In the genomic region with DNA sequence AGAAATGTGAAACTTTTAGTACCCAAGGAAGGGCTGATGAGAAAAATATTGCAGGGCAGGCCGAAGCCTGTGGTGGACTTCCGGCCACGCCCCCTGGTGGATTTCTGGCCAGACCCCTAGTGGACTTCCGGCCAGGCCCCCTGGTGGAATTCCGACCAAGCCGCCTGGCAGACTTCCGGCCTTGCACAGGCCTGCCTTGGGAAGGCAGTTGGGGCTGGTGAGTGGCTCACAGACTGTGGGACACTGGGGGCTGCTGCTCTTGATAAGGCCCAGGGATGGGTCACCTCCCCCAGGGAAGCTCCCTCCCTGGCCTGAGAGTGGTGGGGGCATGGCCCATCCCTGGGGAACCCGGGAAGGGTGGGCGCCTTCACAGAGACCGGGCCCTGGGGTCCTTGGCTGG, we compare ENCODE assay signal across 21 cellular contexts.
DNase-seq lines count a peak whose midpoint lies in the region; FAIRE-seq and TF ChIP-seq lines count a peak whose summit lies in the region.
"Had no signal": no experiment of that assay in that cellular context is flagged by ENCODE, and none has a peak within 500 bp of the region (broad histone marks: within the 10 kb centered on the region; RNA-seq: fewer than 3 reads in every experiment).

No MANE protein-coding gene starts in this region.

- H3K4me2 ChIP-seq in neural progenitor cell = no peak overlapping the region

- no peak overlapping the region for H2AFZ ChIP-seq in neural progenitor cell (replicated peaks)
- H2AFZ ChIP-seq: GM23248 had no signal

- TF ChIP-seq CTCF in LNCAP (IDR thresholded peaks at IDR 0.05) (peak; percentile 24; the same call in 1 of the 2 replicates), neural progenitor cell (IDR thresholded peaks at IDR 0.05) (peak; percentile 26), prostate gland (IDR thresholded peaks at IDR 0.05) (no peak)

- no peak overlapping the region for H3K9ac ChIP-seq in neural progenitor cell
- H3K9ac ChIP-seq: GM23248 had no signal

- peaks cover 8% of the 10 kb centered on the region for H3K4me1 ChIP-seq in neural progenitor cell
- no peaks in the 10 kb centered on the region for H3K4me1 ChIP-seq in prostate gland (replicated peaks)
- H3K4me1 ChIP-seq: SJCRH30 had no signal

- no peaks in the 10 kb centered on the region for H4K20me1 ChIP-seq in neural progenitor cell (ENCODE audit: low read depth)

- H3K27ac Mint-ChIP-seq in neural progenitor cell = no peak overlapping the region
- no peak overlapping the region for H3K27ac Mint-ChIP-seq in T-helper 2 cell treated with Interferon-gamma antibody and Interleukin-4, amounts not matched to agents 5 μg/mL and 100 μg/mL, for 36 hours
- H3K27ac Mint-ChIP-seq: B cell; CD4-positive, alpha-beta T cell; HFFc6 had no signal

- H3K4me3 Mint-ChIP-seq in neural progenitor cell = no peak overlapping the region
- no peak overlapping the region for H3K4me3 Mint-ChIP-seq in T-helper 2 cell treated with Interferon-gamma antibody and Interleukin-4, amounts not matched to agents 5 μg/mL and 100 μg/mL, for 36 hours
- H3K4me3 Mint-ChIP-seq: B cell; CD4-positive, alpha-beta T cell; HFFc6 had no signal

- WGBS in prostate gland = 84% methylated on average over 9 of the region's 10 CpGs

- DNase-seq in ELF-1 (ENCODE audit: low read depth, low spot score) (peak; percentile 50), dermis blood vessel endothelial cell (peak; percentile 5), neural progenitor cell (ENCODE audit: low spot score) (no peak), NCI-H446 treated with DMSO at 0.1 percent for 48 hours (lab: John Stamatoyannopoulos, UW) (no peak), HTR-8/SVneo (ENCODE audit: insufficient read length, low spot score) (no peak), prostate gland (ENCODE audit: low spot score) (no peak)
- DNase-seq in T-helper 2 cell treated with Interferon-gamma antibody and Interleukin-4, amounts not matched to agents 5 μg/mL and 100 μg/mL, for 36 hours (ENCODE audit: low spot score) = no peak
- DNase-seq: ACHN; CD4-positive, alpha-beta T cell; DMS53; GM23248; HFFc6; NCI-H1105; NCI-H187; NCI-H345; NCI-H69; NK-92 treated with Interleukin-12 subunit alpha and Interleukin-12 subunit beta, amount 100 ng/mL, for 24 hours; OCI-M1 had no signal

- H3K79me2 ChIP-seq in neural progenitor cell (ENCODE audit: low read depth) = no peaks in the 10 kb centered on the region

- H3K27me3 ChIP-seq in neural progenitor cell (no peaks in the 10 kb centered on the region), prostate gland (replicated peaks; ENCODE audit: insufficient read depth) (no peaks in the 10 kb centered on the region)
- H3K27me3 ChIP-seq: SJCRH30 had no signal

- no peak for TF ChIP-seq POLR2A in prostate gland (IDR thresholded peaks at IDR 0.05)

- no peaks in the 10 kb centered on the region for H3K9me3 Mint-ChIP-seq in neural progenitor cell
- no peaks in the 10 kb centered on the region for H3K9me3 Mint-ChIP-seq in T-helper 2 cell treated with Interferon-gamma antibody and Interleukin-4, amounts not matched to agents 5 μg/mL and 100 μg/mL, for 36 hours
- H3K9me3 Mint-ChIP-seq: CD4-positive, alpha-beta T cell had no signal

- FAIRE-seq in HTR-8/SVneo (lab: Jason Lieb, UNC) = no peak

- H3K36me3 ChIP-seq in neural progenitor cell (no peaks in the 10 kb centered on the region), prostate gland (no peaks in the 10 kb centered on the region)
- H3K36me3 ChIP-seq: SJCRH30 had no signal

- no peaks in the 10 kb centered on the region for H3F3A ChIP-seq in neural progenitor cell (ENCODE audit: low read depth)

- H3K27me3 Mint-ChIP-seq in neural progenitor cell (ENCODE audit: insufficient read depth, low read depth) = peaks cover 3% of the 10 kb centered on the region
- H3K27me3 Mint-ChIP-seq in T-helper 2 cell treated with Interferon-gamma antibody and Interleukin-4, amounts not matched to agents 5 μg/mL and 100 μg/mL, for 36 hours (ENCODE audit: low read depth) = no peaks in the 10 kb centered on the region
- H3K27me3 Mint-ChIP-seq: CD4-positive, alpha-beta T cell had no signal

- H3K4me3 ChIP-seq in neural progenitor cell = no peak overlapping the region
- no peak overlapping the region for H3K4me3 ChIP-seq in prostate gland
- H3K4me3 ChIP-seq: GM23248, SJCRH30 had no signal

- intact Hi-C loops in prostate gland (cut with DNase I) = no loop called here

- H3K9me3 ChIP-seq in neural progenitor cell (ENCODE audit: low read depth) = no peaks in the 10 kb centered on the region
- H3K9me3 ChIP-seq in prostate gland = no peaks in the 10 kb centered on the region
- H3K9me3 ChIP-seq: SJCRH30 had no signal

- peaks cover 11% of the 10 kb centered on the region for H3K4me1 Mint-ChIP-seq in neural progenitor cell
- H3K4me1 Mint-ChIP-seq in T-helper 2 cell treated with Interferon-gamma antibody and Interleukin-4, amounts not matched to agents 5 μg/mL and 100 μg/mL, for 36 hours (ENCODE audit: low read depth) = no peaks in the 10 kb centered on the region
- H3K4me1 Mint-ChIP-seq: B cell had no signal

- no peaks in the 10 kb centered on the region for H3K36me3 Mint-ChIP-seq in neural progenitor cell
- no peaks in the 10 kb centered on the region for H3K36me3 Mint-ChIP-seq in T-helper 2 cell treated with Interferon-gamma antibody and Interleukin-4, amounts not matched to agents 5 μg/mL and 100 μg/mL, for 36 hours (ENCODE audit: low read depth)

- H3K27ac ChIP-seq in neural progenitor cell (no peak overlapping the region), prostate gland (no peak overlapping the region)
- H3K27ac ChIP-seq: GM23248, SJCRH30 had no signal

Comparison
In these comparisons a context has a peak if more than half of its experiments do, and no peak if none do; other contexts are left out.
1. DNase-seq: peak in ELF-1 (single experiment) and dermis blood vessel endothelial cell (single experiment); none in neural progenitor cell (single experiment), T-helper 2 cell treated with Interferon-gamma antibody and Interleukin-4, amounts not matched to agents 5 μg/mL and 100 μg/mL, for 36 hours (single experiment), NCI-H446 treated with DMSO at 0.1 percent for 48 hours (single experiment), HTR-8/SVneo (single experiment) and prostate gland (single experiment).
2. CTCF ChIP-seq: peak in LNCAP (single experiment) and neural progenitor cell (single experiment); none in prostate gland (0 of 4).